Comparison of ENCODE assay signal across 13 cellular contexts in genomic region chr10:50585921-50586739, GRCh38. TPM values are rescaled to one million over a fixed set of nuclear protein-coding genes. Genes with fewer than 3 reads are reported as not detected.
DNase-seq lines count a peak whose midpoint lies in the region; ATAC-seq and TF ChIP-seq lines count a peak whose summit lies in the region.
"Had no signal": no experiment of that assay in that cellular context is flagged by ENCODE, and none has a peak within 500 bp of the region (broad histone marks: within the 10 kb centered on the region; RNA-seq: fewer than 3 reads in every experiment).

No MANE protein-coding gene starts in this region.

- no peaks in the 10 kb centered on the region for H3K4me1 ChIP-seq in upper lobe of right lung

- TF ChIP-seq CTCF in fibroblast of the aortic adventitia (IDR thresholded peaks at IDR 0.05; ENCODE audit: insufficient read depth, low read length) (no peak), upper lobe of right lung (IDR thresholded peaks at IDR 0.05) (no peak)

- peak; percentile 10 for DNase-seq in NOMO-1 treated with DMSO at 0.1 percent for 48 hours (lab: John Stamatoyannopoulos, UW; ENCODE audit: unreplicated experiment)
- no peak for DNase-seq in NOMO-1 (lab: John Stamatoyannopoulos, UW; ENCODE audit: unreplicated experiment in 2 of 2)
- DNase-seq in SW480 (ENCODE audit: low spot score): peak; percentile 36
- DNase-seq in fibroblast of the aortic adventitia (ENCODE audit: low read depth): peak; percentile 48
- DNase-seq in upper lobe of right lung: no peak
- DNase-seq: activated CD4-positive, alpha-beta T cell treated with anti-CD3 and anti-CD28 coated beads, Interleukin-2, amount 50 U/mL, for 48 hours; naive thymus-derived CD4-positive, alpha-beta T cell; NCI-H446 treated with DMSO at 0.1 percent for 48 hours; SK-N-SH had no signal

- H3K36me3 ChIP-seq in upper lobe of right lung: peaks cover 8% of the 10 kb centered on the region

- intact Hi-C loops in upper lobe of right lung (cut with DNase I): no loop called here

- H3K27ac ChIP-seq in upper lobe of right lung: no peak overlapping the region

- no peak overlapping the region for H3K4me3 ChIP-seq in fibroblast of the aortic adventitia (ENCODE audit: low read depth, low read length)
- no peak overlapping the region for H3K4me3 ChIP-seq in upper lobe of right lung

- no peaks in the 10 kb centered on the region for H3K27me3 ChIP-seq in upper lobe of right lung

- ATAC-seq in upper lobe of right lung: peak; percentile 60
- ATAC-seq in HG02588 (IDR thresholded peaks at IDR 0.05; ENCODE audit: unreplicated experiment): no peak
- ATAC-seq in HG03025 (IDR thresholded peaks at IDR 0.05; ENCODE audit: low FRiP score, unreplicated experiment): no peak
- ATAC-seq in GM21723 (IDR thresholded peaks at IDR 0.05; ENCODE audit: unreplicated experiment): no peak
- ATAC-seq: activated naive CD4-positive, alpha-beta T cell treated with anti-CD3 and anti-CD28 coated beads, Interleukin-2, amount 50 U/mL, for 72 hours; naive thymus-derived CD4-positive, alpha-beta T cell had no signal

- H3K9me3 ChIP-seq in upper lobe of right lung: no peaks in the 10 kb centered on the region
- H3K9me3 ChIP-seq: SK-N-SH had no signal

RNA-seq across cellular contexts. Expression of gene SGMS1, which starts 37.6 kb away (rescaled TPM):
- total RNA-seq in fibroblast of the aortic adventitia (ENCODE audit: low replicate concordance): 61.2 and 122 TPM in 2 replicates
- 73.1 TPM for total RNA-seq in upper lobe of right lung

Comparison
In these comparisons a context has a peak if more than half of its experiments do, and no peak if none do; other contexts are left out.
1. DNase-seq: peak in NOMO-1 treated with DMSO at 0.1 percent for 48 hours (single experiment), SW480 (single experiment) and fibroblast of the aortic adventitia (single experiment); none in NOMO-1 (0 of 2) and upper lobe of right lung (single experiment).